In genomic region chr20:62685781-62686555, GRCh38 we compare ENCODE assay signal across 1 cellular context.
TF ChIP-seq lines count a peak whose summit lies in the region.

No MANE protein-coding gene starts in this region.

TF ChIP-seq in HEK293, 187 proteins besides CTCF, POLR2A, EP300 and RAD21 (continued from another document):
- TF ChIP-seq PRDM1 (tag by site-specific recombination; IDR thresholded peaks at IDR 0.05) (no peak), ZNF654 (tag by site-specific recombination; IDR thresholded peaks at IDR 0.05; ENCODE audit: low read depth) (no peak), ZNF677 (tag by site-specific recombination; IDR thresholded peaks at IDR 0.05) (no peak), ZNF529 (tag by site-specific recombination; IDR thresholded peaks at IDR 0.05; ENCODE audit: insufficient replicate concordance) (no peak), INSM2 (tag by site-specific recombination; IDR thresholded peaks at IDR 0.05) (no peak), ZBTB17 (tag by site-specific recombination; IDR thresholded peaks at IDR 0.05) (peak; percentile 45; the same call in 1 of the 2 replicates), SP7 (tag by site-specific recombination; IDR thresholded peaks at IDR 0.05) (no peak), ZNF362 (tag by site-specific recombination; IDR thresholded peaks at IDR 0.05) (no peak), ZBTB26 (tag by site-specific recombination; optimal IDR thresholded peaks at IDR 0.05) (no peak), ZNF341 (tag by site-specific recombination; IDR thresholded peaks at IDR 0.05; ENCODE audit: low read depth) (peak; percentile 77), ZNF157 (tag by site-specific recombination; IDR thresholded peaks at IDR 0.05) (no peak), ZIC2 (tag by site-specific recombination; IDR thresholded peaks at IDR 0.05) (peak; percentile 75), ZNF23 (tag by site-specific recombination; IDR thresholded peaks at IDR 0.05; ENCODE audit: borderline replicate concordance) (no peak), IKZF3 (tag by site-specific recombination; IDR thresholded peaks at IDR 0.05) (0 out of 2 replicates have a peak, but pooled peaks have one; percentile 15), GLIS1 (tag by site-specific recombination; IDR thresholded peaks at IDR 0.05) (peak; percentile 87), ZNF404 (tag by site-specific recombination; IDR thresholded peaks at IDR 0.05) (no peak), ZNF600 (tag by site-specific recombination; IDR thresholded peaks at IDR 0.05) (peak; percentile 55; the same call in 1 of the 2 replicates), PRDM10 (tag by site-specific recombination; IDR thresholded peaks at IDR 0.05) (peak; percentile 88), HOXD13 (CRISPR knock-in tag; IDR thresholded peaks at IDR 0.05; ENCODE audit: borderline replicate concordance) (no peak), ZNF350 (tag by site-specific recombination; IDR thresholded peaks at IDR 0.05) (no peak), ZNF747 (tag by site-specific recombination; IDR thresholded peaks at IDR 0.05) (no peak), OSR2 (tag by site-specific recombination; IDR thresholded peaks at IDR 0.05) (0 out of 2 replicates have a peak, but pooled peaks have one; percentile 8), ZNF426 (tag by site-specific recombination; IDR thresholded peaks at IDR 0.05) (no peak), ZNF114 (tag by site-specific recombination; IDR thresholded peaks at IDR 0.05) (no peak)
- TF ChIP-seq, protein P1, sequence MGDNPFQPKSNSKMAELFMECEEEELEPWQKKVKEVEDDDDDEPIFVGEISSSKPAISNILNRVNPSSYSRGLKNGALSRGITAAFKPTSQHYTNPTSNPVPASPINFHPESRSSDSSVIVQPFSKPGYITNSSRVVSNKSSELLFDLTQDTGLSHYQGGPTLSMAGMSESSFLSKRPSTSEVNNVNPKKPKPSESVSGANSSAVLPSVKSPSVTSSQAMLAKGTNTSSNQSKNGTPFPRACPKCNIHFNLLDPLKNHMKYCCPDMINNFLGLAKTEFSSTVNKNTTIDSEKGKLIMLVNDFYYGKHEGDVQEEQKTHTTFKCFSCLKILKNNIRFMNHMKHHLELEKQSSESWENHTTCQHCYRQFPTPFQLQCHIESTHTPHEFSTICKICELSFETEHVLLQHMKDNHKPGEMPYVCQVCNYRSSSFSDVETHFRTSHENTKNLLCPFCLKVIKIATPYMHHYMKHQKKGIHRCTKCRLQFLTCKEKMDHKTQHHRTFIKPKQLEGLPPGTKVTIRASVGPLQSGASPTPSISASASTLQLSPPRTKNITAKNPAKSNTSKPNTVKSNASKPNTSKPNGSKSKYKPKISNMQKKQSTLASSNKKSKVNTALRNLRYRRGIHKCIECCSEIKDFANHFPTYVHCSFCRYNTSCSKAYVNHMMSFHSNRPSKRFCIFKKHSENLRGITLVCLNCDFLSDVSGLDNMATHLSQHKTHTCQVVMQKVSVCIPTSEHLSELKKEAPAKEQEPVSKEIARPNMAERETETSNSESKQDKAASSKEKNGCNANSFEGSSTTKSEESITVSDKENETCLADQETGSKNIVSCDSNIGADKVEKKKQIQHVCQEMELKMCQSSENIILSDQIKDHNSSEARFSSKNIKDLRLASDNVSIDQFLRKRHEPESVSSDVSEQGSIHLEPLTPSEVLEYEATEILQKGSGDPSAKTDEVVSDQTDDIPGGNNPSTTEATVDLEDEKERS (tag by site-specific recombination; IDR thresholded peaks at IDR 0.05), result no peak
- TF ChIP-seq, protein P2, sequence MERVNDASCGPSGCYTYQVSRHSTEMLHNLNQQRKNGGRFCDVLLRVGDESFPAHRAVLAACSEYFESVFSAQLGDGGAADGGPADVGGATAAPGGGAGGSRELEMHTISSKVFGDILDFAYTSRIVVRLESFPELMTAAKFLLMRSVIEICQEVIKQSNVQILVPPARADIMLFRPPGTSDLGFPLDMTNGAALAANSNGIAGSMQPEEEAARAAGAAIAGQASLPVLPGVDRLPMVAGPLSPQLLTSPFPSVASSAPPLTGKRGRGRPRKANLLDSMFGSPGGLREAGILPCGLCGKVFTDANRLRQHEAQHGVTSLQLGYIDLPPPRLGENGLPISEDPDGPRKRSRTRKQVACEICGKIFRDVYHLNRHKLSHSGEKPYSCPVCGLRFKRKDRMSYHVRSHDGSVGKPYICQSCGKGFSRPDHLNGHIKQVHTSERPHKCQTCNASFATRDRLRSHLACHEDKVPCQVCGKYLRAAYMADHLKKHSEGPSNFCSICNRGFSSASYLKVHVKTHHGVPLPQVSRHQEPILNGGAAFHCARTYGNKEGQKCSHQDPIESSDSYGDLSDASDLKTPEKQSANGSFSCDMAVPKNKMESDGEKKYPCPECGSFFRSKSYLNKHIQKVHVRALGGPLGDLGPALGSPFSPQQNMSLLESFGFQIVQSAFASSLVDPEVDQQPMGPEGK (tag by site-specific recombination; IDR thresholded peaks at IDR 0.05), result no peak
